25 cellular contexts compared by ENCODE assay signal in genomic region chr19:5235458-5236219, GRCh38.
"Had no signal": no experiment of that assay in that cellular context is flagged by ENCODE, and none has a peak within 500 bp of the region (broad histone marks: within the 10 kb centered on the region; RNA-seq: fewer than 3 reads in every experiment).

No MANE protein-coding gene starts in this region.

- H3K9me3 ChIP-seq: left lung, mucosa of descending colon, ovary, right atrium auricular region, testis, thyroid gland, transverse colon, upper lobe of left lung, vagina had no signal

- H3K27me3 ChIP-seq: left lung, ovary, right atrium auricular region, stomach, testis, thyroid gland, transverse colon, upper lobe of left lung, vagina had no signal

- H3K27ac ChIP-seq: left lung, ovary, right atrium auricular region, skin epidermis, stomach, testis, thyroid gland, transverse colon, upper lobe of left lung, vagina had no signal

- FAIRE-seq: keratinocyte had no signal

- ATAC-seq: left colon; left lung; mucosa of descending colon; naive thymus-derived CD4-positive, alpha-beta T cell; natural killer cell treated with Interleukin-12 subunit alpha and Interleukin-12 subunit beta and Interleukin-15 and Interleukin-18, amount 100 ng/mL, for 72 hours; sciatic nerve; stimulated activated naive B cell treated with anti-CD40 and anti-IgM and Interleukin-4, amounts not matched to agents 10 μg/mL and 1 μg/mL and 100 μg/mL, for 72 hours; stimulated activated naive CD8-positive, alpha-beta T cell treated with anti-CD3 and anti-CD28 coated beads, Interleukin-15, Interleukin-2, amounts not matched to agents 100 U/mL and 50 U/mL, for 24 hours had no signal

- H3K36me3 ChIP-seq: ovary, transverse colon had no signal

- H3K4me1 ChIP-seq: left lung, right atrium auricular region, stomach, testis, thyroid gland, transverse colon, upper lobe of left lung, vagina had no signal

- H3K4me3 ChIP-seq: left lung, mucosa of descending colon, ovary, right atrium auricular region, skin epidermis, stomach, testis, thyroid gland, transverse colon, upper lobe of left lung, vagina had no signal

- DNase-seq: hippocampal formation; kidney glomerular epithelial cell; left colon; left lung; midbrain; mucosa of descending colon; naive thymus-derived CD4-positive, alpha-beta T cell; ovary; stimulated activated CD4-positive, alpha-beta T cell treated with anti-CD3 and anti-CD28 coated beads, Interleukin-12 subunit alpha, Interleukin-12 subunit beta, amount 100 ng/mL, for 4 hours; stimulated activated CD4-positive, alpha-beta T cell treated with anti-CD3 and anti-CD28 coated beads, Interleukin-15, amount 100 ng/mL, for 24 hours; stimulated activated CD4-positive, alpha-beta T cell treated with anti-CD3 and anti-CD28 coated beads, Interleukin-2, amount 100 ng/mL, for 24 hours; stimulated activated CD4-positive, alpha-beta T cell treated with anti-CD3 and anti-CD28 coated beads, Interleukin-4, amount 100 ng/mL, for 1 hour; stimulated activated naive B cell treated with anti-CD40 and anti-IgM and Interleukin-4, amounts not matched to agents 10 μg/mL and 1 μg/mL and 100 μg/mL, for 72 hours; stimulated activated naive CD8-positive, alpha-beta T cell treated with anti-CD3 and anti-CD28 coated beads, Interleukin-15, Interleukin-2, amounts not matched to agents 100 U/mL and 50 U/mL, for 24 hours; stomach; testis; thyroid gland; transverse colon; upper lobe of left lung had no signal
